Comparison of ENCODE assay signal across 33 cellular contexts in genomic region chr1:105964879-105965278, GRCh38.
DNase-seq lines count a peak whose midpoint lies in the region; ATAC-seq, FAIRE-seq and TF ChIP-seq lines count a peak whose summit lies in the region.
"Had no signal": no experiment of that assay in that cellular context is flagged by ENCODE, and none has a peak within 500 bp of the region (broad histone marks: within the 10 kb centered on the region; RNA-seq: fewer than 3 reads in every experiment).

No MANE protein-coding gene starts in this region.

- POLR2A ChIA-PET in H1 (lab: Charles Lee; ENCODE audit: partially characterized antibody) (no interaction called here), SK-N-SH (lab: Yijun Ruan, JAX) (no interaction called here)

- no peak for TF ChIP-seq CTCF in H1 (IDR thresholded peaks at IDR 0.05; ENCODE audit: control extremely low read depth in 1 of 3, insufficient read depth in 1 of 3, low read depth in 1 of 3, low read length in 3 of 3)
- no peak for TF ChIP-seq CTCF in neural cell (IDR thresholded peaks at IDR 0.05; ENCODE audit: poor library complexity, severe bottlenecking)
- no peak for TF ChIP-seq CTCF in SK-N-SH (IDR thresholded peaks at IDR 0.05)

- H2BK15ac ChIP-seq in H1 (ENCODE audit: low read length) = no peak overlapping the region

- no peak overlapping the region for H3K18ac ChIP-seq in H1 (ENCODE audit: extremely low read depth, low read length)

- 87% methylated on average over 4 of the region's 4 CpGs; no CpG with 5 or more reads in 1 of the 2 experiments for WGBS in H1 (ENCODE audit: extremely low coverage in 1 of 2, insufficient coverage in 1 of 2, insufficient read length in 1 of 2, insufficient replicate concordance in 2 of 2, low coverage in 1 of 2, low lambda C conversion rate in 2 of 2, missing lambda C conversion rate in 1 of 2), 2 experiments
- WGBS in SK-N-SH (ENCODE audit: low lambda C conversion rate) = 15% methylated on average over 4 of the region's 4 CpGs

- no peak overlapping the region for H3K56ac ChIP-seq in H1 (replicated peaks; ENCODE audit: insufficient read length, low read depth, low read length)

- H3K27ac ChIP-seq in H1 (ENCODE audit: low read depth, low read length) (no peak overlapping the region), neural cell (ENCODE audit: low read length) (no peak overlapping the region), SK-N-SH (ENCODE audit: low read depth in 2 of 2, low read length in 1 of 2) (no peak overlapping the region)
- H3K27ac ChIP-seq: 22Rv1; A549; BLaER1; BLaER1 treated with 17β-estradiol and CSF1 and Interleukin-3, amounts not matched to agents 10 nM and 100 nM; C4-2B had no signal

- H4K20me1 ChIP-seq in H1 (replicated peaks in 1 of 2; ENCODE audit: control insufficient read depth in 1 of 2, insufficient read depth in 2 of 2, low read length in 2 of 2) (no peaks in the 10 kb centered on the region), neural cell (ENCODE audit: insufficient read depth) (no peaks in the 10 kb centered on the region), SK-N-SH (ENCODE audit: insufficient read depth) (no peaks in the 10 kb centered on the region)
- H4K20me1 ChIP-seq: BLaER1; BLaER1 treated with 17β-estradiol and CSF1 and Interleukin-3, amounts not matched to agents 10 nM and 100 nM had no signal

- no peak for ATAC-seq in stimulated activated naive CD8-positive, alpha-beta T cell treated with anti-CD3 and anti-CD28 coated beads, Interleukin-15, amount 100 ng/mL, for 72 hours
- ATAC-seq: A549; CD8-positive, alpha-beta T cell had no signal

- H2BK12ac ChIP-seq in H1 (ENCODE audit: low read depth, low read length) = no peak overlapping the region

- TF ChIP-seq EP300 in H1 (IDR thresholded peaks at IDR 0.05; ENCODE audit: borderline replicate concordance in 1 of 2, low read depth in 2 of 2, low read length in 2 of 2) (no peak), neural cell (conservative IDR thresholded peaks at IDR 0.05; ENCODE audit: poor library complexity, severe bottlenecking) (peak; percentile 87), SK-N-SH (IDR thresholded peaks at IDR 0.05; ENCODE audit: borderline replicate concordance in 1 of 2, low read depth in 1 of 2, low read length in 1 of 2) (no peak)

- H2AFZ ChIP-seq in H1 (ENCODE audit: low read length) (no peak overlapping the region), neural cell (ENCODE audit: low read depth, low read length) (no peak overlapping the region), SK-N-SH (ENCODE audit: low read depth) (no peak overlapping the region)

- DNase-seq in H1 (ENCODE audit: low read depth in 1 of 2, low spot score in 2 of 2) (no peak), SK-N-SH (no peak)
- DNase-seq in stimulated activated naive CD8-positive, alpha-beta T cell treated with anti-CD3 and anti-CD28 coated beads, Interleukin-15, amount 100 ng/mL, for 72 hours = no peak
- DNase-seq: 8988T; ACHN; AML-193; BE2C; C1 segment of cervical spinal cord; Caco-2; Calu3; CD4-positive, alpha-beta memory T cell; CD4-positive, alpha-beta T cell; CD4-positive, CD25-positive, alpha-beta regulatory T cell; CD8-positive, alpha-beta memory T cell; CD8-positive, alpha-beta T cell; COR-L47; DMS 273 treated with DMSO at 0.1 percent for 48 hours; DMS153; DMS53; DMS79; DMS79 treated with DMSO at 0.1 percent for 48 hours; DND-41; EL had no signal

- H3K4me3 Mint-ChIP-seq in stimulated activated naive CD8-positive, alpha-beta T cell treated with anti-CD3 and anti-CD28 coated beads, Interleukin-15, amount 100 ng/mL, for 72 hours = no peak overlapping the region
- H3K4me3 Mint-ChIP-seq: B cell; CD14-positive monocyte; CD4-positive, alpha-beta memory T cell; CD4-positive, alpha-beta T cell; CD4-positive, CD25-positive, alpha-beta regulatory T cell; CD8-positive, alpha-beta memory T cell; CD8-positive, alpha-beta T cell had no signal

- H3K23me2 ChIP-seq in H1 (ENCODE audit: low read depth, low read length) = no peaks in the 10 kb centered on the region

- H3K4me1 ChIP-seq in H1 (replicated peaks in 1 of 4; ENCODE audit: control insufficient read depth in 3 of 4, insufficient read depth in 4 of 4, low read length in 3 of 4) (no peaks in the 10 kb centered on the region), SK-N-SH (ENCODE audit: control insufficient read depth in 1 of 2, insufficient read depth in 2 of 2, low read depth in 1 of 2, low read length in 1 of 2) (no peaks in the 10 kb centered on the region)
- H3K4me1 ChIP-seq: A549; BE2C; BLaER1; BLaER1 treated with 17β-estradiol and CSF1 and Interleukin-3, amounts not matched to agents 10 nM and 100 nM; Caco-2 had no signal

- H4K5ac ChIP-seq in H1 (ENCODE audit: insufficient read length, low read depth, low read length) = no peak overlapping the region

- no peak overlapping the region for H3K27ac Mint-ChIP-seq in stimulated activated naive CD8-positive, alpha-beta T cell treated with anti-CD3 and anti-CD28 coated beads, Interleukin-15, amount 100 ng/mL, for 72 hours
- H3K27ac Mint-ChIP-seq: B cell; CD14-positive monocyte; CD4-positive, alpha-beta memory T cell; CD4-positive, alpha-beta T cell; CD4-positive, CD25-positive, alpha-beta regulatory T cell; CD8-positive, alpha-beta memory T cell; CD8-positive, alpha-beta T cell had no signal

- no peak overlapping the region for H2BK5ac ChIP-seq in H1 (ENCODE audit: low read depth, low read length)

- H2BK120ac ChIP-seq in H1 (replicated peaks; ENCODE audit: low read depth, low read length) = no peak overlapping the region

- no peak for TF ChIP-seq RAD21 in H1 (IDR thresholded peaks at IDR 0.05 in 1 of 2, conservative IDR thresholded peaks at IDR 0.05 in 1 of 2; ENCODE audit: low read depth in 2 of 2, low read length in 2 of 2)
- no peak for TF ChIP-seq RAD21 in neural cell (conservative IDR thresholded peaks at IDR 0.05)
- TF ChIP-seq RAD21 in SK-N-SH (IDR thresholded peaks at IDR 0.05; ENCODE audit: low read length) = no peak

- H3K4me2 ChIP-seq in H1 (ENCODE audit: insufficient read depth in 1 of 2, low read depth in 2 of 2, low read length in 2 of 2) = no peak overlapping the region
- H3K4me2 ChIP-seq in neural cell (ENCODE audit: low read length) = no peak overlapping the region
- no peak overlapping the region for H3K4me2 ChIP-seq in SK-N-SH
- H3K4me2 ChIP-seq: A549; BLaER1; BLaER1 treated with 17β-estradiol and CSF1 and Interleukin-3, amounts not matched to agents 10 nM and 100 nM had no signal

- H3K9ac ChIP-seq in H1 (replicated peaks in 1 of 4; ENCODE audit: extremely low read depth in 1 of 4, low read depth in 3 of 4, low read length in 3 of 4) (no peak overlapping the region), neural cell (ENCODE audit: low read length) (no peak overlapping the region), SK-N-SH (no peak overlapping the region)
- H3K9ac ChIP-seq: BLaER1; BLaER1 treated with 17β-estradiol and CSF1 and Interleukin-3, amounts not matched to agents 10 nM and 100 nM had no signal

- no peaks in the 10 kb centered on the region for H3K79me2 ChIP-seq in H1 (ENCODE audit: control insufficient read depth in 1 of 2, insufficient read depth in 2 of 2, low read length in 2 of 2)
- H3K79me2 ChIP-seq in neural cell (replicated peaks; ENCODE audit: insufficient read depth, low read length) = no peaks in the 10 kb centered on the region
- H3K79me2 ChIP-seq in SK-N-SH (ENCODE audit: insufficient read depth) = no peaks in the 10 kb centered on the region

- no peaks in the 10 kb centered on the region for H3K9me2 ChIP-seq in neural cell (ENCODE audit: insufficient read depth, low read length)
- H3K9me2 ChIP-seq in SK-N-SH = no peaks in the 10 kb centered on the region; the same call in 1 of the 2 replicates

- CTCF ChIA-PET in H1 (lab: Charles Lee; ENCODE audit: partially characterized antibody) = no interaction called here
- CTCF ChIA-PET in SK-N-SH (lab: Yijun Ruan, JAX) = interaction anchor here (0.8 kb wide), 1 partner anchor 10 kb away, joined by 3 read pairs; no protein-coding TSS in a partner anchor

- no peak overlapping the region for H4K8ac ChIP-seq in H1 (ENCODE audit: extremely low read depth, insufficient read depth, low read length)

- H4K91ac ChIP-seq in H1 (replicated peaks; ENCODE audit: insufficient read length, low read length) = no peak overlapping the region

- no peak overlapping the region for H2AK5ac ChIP-seq in H1 (ENCODE audit: low read depth, low read length)

- no peaks in the 10 kb centered on the region for H3K4me1 Mint-ChIP-seq in stimulated activated naive CD8-positive, alpha-beta T cell treated with anti-CD3 and anti-CD28 coated beads, Interleukin-15, amount 100 ng/mL, for 72 hours
- H3K4me1 Mint-ChIP-seq: B cell; CD14-positive monocyte; CD4-positive, alpha-beta memory T cell; CD4-positive, CD25-positive, alpha-beta regulatory T cell; CD8-positive, alpha-beta memory T cell had no signal

- H3K14ac ChIP-seq in H1 (ENCODE audit: insufficient read length) = no peak overlapping the region

- peaks cover 0 to 6% of the 10 kb centered on the region in 2 donors for H3K9me3 Mint-ChIP-seq in stimulated activated naive CD8-positive, alpha-beta T cell treated with anti-CD3 and anti-CD28 coated beads, Interleukin-15, amount 100 ng/mL, for 72 hours

- H3K27me3 ChIP-seq in H1 (replicated peaks in 1 of 4; ENCODE audit: control insufficient read depth in 3 of 4, extremely low read depth in 1 of 4, insufficient read depth in 3 of 4, low read length in 3 of 4) = no peaks in the 10 kb centered on the region
- H3K27me3 ChIP-seq in neural cell (ENCODE audit: insufficient read depth, low read depth, low read length) = no peaks in the 10 kb centered on the region
- H3K27me3 ChIP-seq in SK-N-SH (ENCODE audit: insufficient read depth) = no peaks in the 10 kb centered on the region
- H3K27me3 ChIP-seq: BE2C; BLaER1; BLaER1 treated with 17β-estradiol and CSF1 and Interleukin-3, amounts not matched to agents 10 nM and 100 nM had no signal

- H3K4me3 ChIP-seq in H1 (ENCODE audit: extremely low read depth in 1 of 4, insufficient read depth in 2 of 4, low read depth in 3 of 4, low read length in 4 of 4) (no peak overlapping the region), neural cell (ENCODE audit: low read length) (no peak overlapping the region), SK-N-SH (ENCODE audit: low read depth in 2 of 2, low read length in 1 of 2) (no peak overlapping the region)
- H3K4me3 ChIP-seq: A549; BLaER1; BLaER1 treated with 17β-estradiol and CSF1 and Interleukin-3, amounts not matched to agents 10 nM and 100 nM had no signal

- no peak overlapping the region for H3K4ac ChIP-seq in H1 (replicated peaks; ENCODE audit: insufficient read length, low read depth, low read length)

- TF ChIP-seq POLR2A in H1 (IDR thresholded peaks at IDR 0.05; ENCODE audit: control extremely low read depth in 1 of 2, low read depth in 2 of 2, low read length in 2 of 2) = no peak

- H3F3A ChIP-seq in neural cell (ENCODE audit: insufficient read depth, low read length, poor library complexity, severe bottlenecking) = no peaks in the 10 kb centered on the region
- H3F3A ChIP-seq in SK-N-SH (replicated peaks; ENCODE audit: insufficient read depth) = no peaks in the 10 kb centered on the region

- no peak overlapping the region for H3K23ac ChIP-seq in H1 (ENCODE audit: insufficient read length)

- H3K79me1 ChIP-seq in H1 (ENCODE audit: low read depth, low read length) = no peaks in the 10 kb centered on the region

- H3K27me3 Mint-ChIP-seq in stimulated activated naive CD8-positive, alpha-beta T cell treated with anti-CD3 and anti-CD28 coated beads, Interleukin-15, amount 100 ng/mL, for 72 hours = no peaks in the 10 kb centered on the region
- H3K27me3 Mint-ChIP-seq: B cell; CD4-positive, alpha-beta memory T cell; CD4-positive, alpha-beta T cell; CD4-positive, CD25-positive, alpha-beta regulatory T cell; CD8-positive, alpha-beta memory T cell had no signal

- H2BK20ac ChIP-seq in H1 (ENCODE audit: low read length) = no peak overlapping the region

- peaks cover 0 to 5% of the 10 kb centered on the region in 2 experiments; a peak in 1 of 4 replicates for H3K9me3 ChIP-seq in H1 (ENCODE audit: insufficient read depth in 2 of 2, low read depth in 1 of 2, low read length in 1 of 2)
- H3K9me3 ChIP-seq in neural cell (ENCODE audit: low read length) = no peaks in the 10 kb centered on the region
- H3K9me3 ChIP-seq in SK-N-SH = 0 out of 2 replicates have a peak, but pooled peaks cover 3% of the 10 kb centered on the region
- H3K9me3 ChIP-seq: A549; BE2C; BLaER1; BLaER1 treated with 17β-estradiol and CSF1 and Interleukin-3, amounts not matched to agents 10 nM and 100 nM; Caco-2 had no signal

- no peaks in the 10 kb centered on the region for H3K36me3 ChIP-seq in H1 (ENCODE audit: control insufficient read depth in 2 of 4, insufficient read depth in 4 of 4, low read length in 3 of 4)
- no peaks in the 10 kb centered on the region for H3K36me3 ChIP-seq in neural cell (ENCODE audit: insufficient read depth, low read length)
- no peaks in the 10 kb centered on the region for H3K36me3 ChIP-seq in SK-N-SH (replicated peaks in 1 of 2; ENCODE audit: control insufficient read depth in 1 of 2, insufficient read depth in 2 of 2, low read length in 1 of 2)
- H3K36me3 ChIP-seq: BE2C; BLaER1; BLaER1 treated with 17β-estradiol and CSF1 and Interleukin-3, amounts not matched to agents 10 nM and 100 nM had no signal

- peak; percentile 7 for FAIRE-seq in H1 (lab: Jason Lieb, UNC)
- FAIRE-seq: A204.1, A549, D721Med had no signal
